In the genomic region with DNA sequence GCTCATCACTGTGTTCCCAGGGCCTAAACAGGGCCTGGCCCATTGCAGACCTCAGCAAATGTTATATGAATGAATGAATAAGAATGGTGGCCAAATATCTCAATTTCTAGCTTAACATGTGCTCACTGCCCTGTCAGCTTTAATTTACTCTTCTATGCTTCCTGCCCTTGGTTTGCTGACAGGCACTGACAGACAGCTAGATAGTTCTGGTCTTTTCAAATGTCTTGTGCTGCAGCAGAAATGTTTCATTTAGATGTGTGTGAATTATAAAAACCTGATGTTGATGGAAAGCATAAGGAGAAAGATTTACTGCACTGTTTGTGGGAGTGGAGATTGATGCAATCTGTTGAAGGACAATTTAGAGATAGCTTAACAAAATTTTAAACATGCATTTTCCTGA, we compare ENCODE assay signal across 15 cellular contexts. TPM values are rescaled to one million over a fixed set of nuclear protein-coding genes. Genes with fewer than 3 reads are reported as not detected.
DNase-seq lines count a peak whose midpoint lies in the region; ATAC-seq and TF ChIP-seq lines count a peak whose summit lies in the region.
"Had no signal": no experiment of that assay in that cellular context is flagged by ENCODE, and none has a peak within 500 bp of the region (broad histone marks: within the 10 kb centered on the region; RNA-seq: fewer than 3 reads in every experiment).

No MANE protein-coding gene starts in this region.

- in situ Hi-C loops in mammary epithelial cell (cut with MboI; ENCODE audit: low sequenced_read_pairs in 2 of 2), result no loop called here

- no peaks in the 10 kb centered on the region for H3K79me2 ChIP-seq in mesendoderm (ENCODE audit: control insufficient read depth, insufficient read depth, low read length)
- H3K79me2 ChIP-seq in mammary epithelial cell (ENCODE audit: insufficient read depth, low read length), result peaks cover 34% of the 10 kb centered on the region

- no peak overlapping the region for H4K5ac ChIP-seq in mesendoderm (ENCODE audit: low read length)

- dilution Hi-C loops in mammary epithelial cell (cut with HindIII; ENCODE audit: low sequenced_read_pairs), result no loop called here

- no peak overlapping the region for H3K4me2 ChIP-seq in mesendoderm (ENCODE audit: low read length)
- H3K4me2 ChIP-seq in mammary epithelial cell (ENCODE audit: insufficient read depth, low read depth, low read length), result no peak overlapping the region

- no peak for DNase-seq in RWPE2 (ENCODE audit: low spot score)
- no peak for DNase-seq in epithelial cell of prostate (ENCODE audit: low read depth, low spot score)
- no peak for DNase-seq in mesendoderm
- no peak for DNase-seq in UCSD-AML1 (lab: John Stamatoyannopoulos, UW; ENCODE audit: unreplicated experiment)
- DNase-seq in mammary epithelial cell, result no peak
- no peak for DNase-seq in T-helper 1 cell
- DNase-seq: ACHN; BE2C; C1 segment of cervical spinal cord; Caco-2; CD4-positive, alpha-beta T cell; IMR-90 had no signal

- H2BK120ac ChIP-seq in mesendoderm (ENCODE audit: low read depth, low read length), result no peak overlapping the region

- no peak overlapping the region for H2AFZ ChIP-seq in mammary epithelial cell (ENCODE audit: low read depth, low read length)

- H3K79me1 ChIP-seq in mesendoderm (ENCODE audit: low read length), result no peaks in the 10 kb centered on the region

- no peak overlapping the region for H3K9ac ChIP-seq in mesendoderm (ENCODE audit: low read length)
- H3K9ac ChIP-seq in mammary epithelial cell (ENCODE audit: insufficient read depth, low read length), result no peak overlapping the region

- H3K56ac ChIP-seq in mesendoderm (ENCODE audit: low read length), result no peak overlapping the region

- H2AK5ac ChIP-seq in mesendoderm (ENCODE audit: low read length), result no peak overlapping the region

- H3K36me3 ChIP-seq in RWPE2 (ENCODE audit: low read depth), result no peaks in the 10 kb centered on the region
- no peaks in the 10 kb centered on the region for H3K36me3 ChIP-seq in mesendoderm (ENCODE audit: control insufficient read depth, insufficient read depth, low read length)
- no peaks in the 10 kb centered on the region for H3K36me3 ChIP-seq in mammary epithelial cell (ENCODE audit: insufficient read depth, low read length)
- H3K36me3 ChIP-seq: BE2C, HAP-1 had no signal

- H3K4me1 ChIP-seq in RWPE2 (ENCODE audit: insufficient read depth, poor library complexity, severe bottlenecking) (peaks cover 52% of the 10 kb centered on the region), mesendoderm (ENCODE audit: control insufficient read depth, low read depth, low read length) (no peaks in the 10 kb centered on the region), mammary epithelial cell (ENCODE audit: insufficient read depth, low read length) (peaks cover 61% of the 10 kb centered on the region)
- H3K4me1 ChIP-seq: Caco-2 had no signal

- H3K27me3 ChIP-seq in RWPE2 (ENCODE audit: insufficient read depth, poor library complexity, severe bottlenecking) (no peaks in the 10 kb centered on the region), mesendoderm (ENCODE audit: insufficient read depth, low read length, poor library complexity) (no peaks in the 10 kb centered on the region), mammary epithelial cell (ENCODE audit: insufficient read depth, low read length) (no peaks in the 10 kb centered on the region)
- H3K27me3 ChIP-seq: BE2C had no signal

- no peak overlapping the region for H3K4ac ChIP-seq in mesendoderm (ENCODE audit: low read depth, low read length)

- H4K8ac ChIP-seq in mesendoderm (ENCODE audit: low read depth, low read length), result peak overlapping the region; percentile 56

- intact Hi-C loops in mammary epithelial cell (cut with micrococcal nuclease), result loop anchor here (10.0 kb wide), 1 partner anchor 149 kb away; a partner anchor contains a TSS

- no peak overlapping the region for H3K18ac ChIP-seq in mesendoderm (ENCODE audit: low read length)

- no peaks in the 10 kb centered on the region for H4K20me1 ChIP-seq in mammary epithelial cell (ENCODE audit: insufficient read depth, low read length)

- no TSS peak for BruUV-seq in mammary epithelial cell (replicated peaks; lab: Mats Ljungman, UMichigan)

- ATAC-seq in RWPE2 (ENCODE audit: low read depth), result no peak
- no peak for ATAC-seq in HG02610 (IDR thresholded peaks at IDR 0.05; ENCODE audit: unreplicated experiment)

- no peak overlapping the region for H3K23ac ChIP-seq in mesendoderm (ENCODE audit: low read length)

- H3K27ac ChIP-seq in RWPE2 (ENCODE audit: poor library complexity, severe bottlenecking) (peak overlapping the region; percentile 78), epithelial cell of prostate (peak overlapping the region; percentile 89), mesendoderm (ENCODE audit: low read depth, low read length) (no peak overlapping the region), mammary epithelial cell (ENCODE audit: insufficient read depth, low read depth, low read length) (no peak overlapping the region)
- H3K27ac ChIP-seq: HL-60 had no signal

- TF ChIP-seq CTCF in RWPE2 (IDR thresholded peaks at IDR 0.05; ENCODE audit: poor library complexity, severe bottlenecking), result no peak
- TF ChIP-seq CTCF in mammary epithelial cell (conservative IDR thresholded peaks at IDR 0.05 in 1 of 2, IDR thresholded peaks at IDR 0.05 in 1 of 2; ENCODE audit: extremely low read depth in 1 of 2, insufficient read depth in 1 of 2, low read depth in 1 of 2, low read length in 2 of 2), result no peak

- H3K4me3 ChIP-seq in RWPE2 (ENCODE audit: severe bottlenecking) (no peak overlapping the region), mesendoderm (ENCODE audit: low read length) (no peak overlapping the region), mammary epithelial cell (replicated peaks in 1 of 3; ENCODE audit: insufficient read depth in 1 of 3, low read depth in 2 of 3, low read length in 3 of 3) (no peak overlapping the region)
- H3K4me3 ChIP-seq: HAP-1 had no signal

- no peak overlapping the region for H2BK5ac ChIP-seq in mesendoderm (ENCODE audit: low read length)

- CTCF ChIA-PET in mammary epithelial cell (lab: Charles Lee; ENCODE audit: low non-redundant PET), result no interaction called here

- H3K9me3 ChIP-seq in RWPE2 (ENCODE audit: severe bottlenecking), result no peaks in the 10 kb centered on the region
- H3K9me3 ChIP-seq in mammary epithelial cell (replicated peaks; ENCODE audit: insufficient read depth, low read length), result no peaks in the 10 kb centered on the region
- H3K9me3 ChIP-seq: BE2C, Caco-2, HAP-1 had no signal

- H2BK15ac ChIP-seq in mesendoderm (replicated peaks; ENCODE audit: low read depth), result no peak overlapping the region

RNA-seq across cellular contexts. Expression of a gene that starts 48.9 kb away (rescaled TPM):
- polyA plus RNA-seq in mesendoderm (2013, experiment 1 of 2), result 6.3 TPM
- polyA plus RNA-seq in mesendoderm (2013, experiment 2 of 2), result 6.6 TPM
- 10 to 100 TPM; 14.3 to 17.2 TPM for total RNA-seq in mammary epithelial cell
- polyA plus RNA-seq in mammary epithelial cell, result 32.7 TPM
- polyA minus RNA-seq in mammary epithelial cell, result 66.6 TPM
- total RNA-seq: Caco-2 had no signal

Comparison
In these comparisons a context has a peak if more than half of its experiments do, and no peak if none do; other contexts are left out.
1. H3K27ac ChIP-seq: peak in RWPE2 (single experiment) and epithelial cell of prostate (single experiment); none in mesendoderm (single experiment) and mammary epithelial cell (single experiment).